In genomic region chr17:79926002-79926307, GRCh38 we compare ENCODE assay signal across 13 cellular contexts.
DNase-seq lines count a peak whose midpoint lies in the region; ATAC-seq, FAIRE-seq and TF ChIP-seq lines count a peak whose summit lies in the region.
"Had no signal": no experiment of that assay in that cellular context is flagged by ENCODE, and none has a peak within 500 bp of the region (broad histone marks: within the 10 kb centered on the region; RNA-seq: fewer than 3 reads in every experiment).

No MANE protein-coding gene starts in this region.

- TF ChIP-seq RAD21 in HepG2 (CRISPR knock-in tag; IDR thresholded peaks at IDR 0.05) = no peak

- no peaks in the 10 kb centered on the region for H4K20me1 ChIP-seq in HepG2 (ENCODE audit: insufficient read depth, low read length)
- H4K20me1 ChIP-seq in neural progenitor cell (ENCODE audit: low read depth) = peaks cover 4% of the 10 kb centered on the region

- H3K27ac Mint-ChIP-seq in neural progenitor cell = peak overlapping the region; percentile 81
- no peak overlapping the region for H3K27ac Mint-ChIP-seq in T-helper 2 cell treated with Interferon-gamma antibody and Interleukin-4, amounts not matched to agents 5 μg/mL and 100 μg/mL, for 36 hours
- H3K27ac Mint-ChIP-seq: GM23338 had no signal

- H3K36me3 Mint-ChIP-seq in neural progenitor cell = no peaks in the 10 kb centered on the region
- H3K36me3 Mint-ChIP-seq in T-helper 2 cell treated with Interferon-gamma antibody and Interleukin-4, amounts not matched to agents 5 μg/mL and 100 μg/mL, for 36 hours (ENCODE audit: low read depth) = no peaks in the 10 kb centered on the region

- peaks cover 33% of the 10 kb centered on the region for H3K4me1 Mint-ChIP-seq in neural progenitor cell
- H3K4me1 Mint-ChIP-seq in T-helper 2 cell treated with Interferon-gamma antibody and Interleukin-4, amounts not matched to agents 5 μg/mL and 100 μg/mL, for 36 hours (ENCODE audit: low read depth) = peaks cover 5% of the 10 kb centered on the region

- H3F3A ChIP-seq in neural progenitor cell (ENCODE audit: low read depth) = peaks cover 17% of the 10 kb centered on the region

- peaks cover 0 to 3% of the 10 kb centered on the region in 2 experiments; a peak in 2 of 5 replicates for H3K27me3 ChIP-seq in HepG2 (ENCODE audit: control insufficient read depth in 1 of 2, insufficient read depth in 2 of 2, low read length in 2 of 2)
- no peaks in the 10 kb centered on the region for H3K27me3 ChIP-seq in right lobe of liver
- peaks cover 44% of the 10 kb centered on the region for H3K27me3 ChIP-seq in neural progenitor cell
- H3K27me3 ChIP-seq in upper lobe of right lung = peaks cover 39% of the 10 kb centered on the region

- TF ChIP-seq POLR2A in HepG2 (IDR thresholded peaks at IDR 0.05; ENCODE audit: insufficient read depth in 1 of 2, low read depth in 2 of 2, low read length in 2 of 2) = no peak
- no peak for TF ChIP-seq POLR2A in right lobe of liver (IDR thresholded peaks at IDR 0.05)

- H3K79me2 ChIP-seq in HepG2 (ENCODE audit: insufficient read depth, low read length) (no peaks in the 10 kb centered on the region), neural progenitor cell (ENCODE audit: low read depth) (no peaks in the 10 kb centered on the region)

- H3K9ac ChIP-seq in HepG2 (ENCODE audit: insufficient read depth, low read depth, low read length) = peak overlapping the region; percentile 52
- no peak overlapping the region for H3K9ac ChIP-seq in neural progenitor cell

- 3% methylated on average over 9 of the region's 9 CpGs for WGBS in HepG2 (ENCODE audit: low lambda C conversion rate)
- 42% methylated on average over 9 of the region's 9 CpGs for WGBS in right lobe of liver (ENCODE audit: insufficient coverage, low coverage, low lambda C conversion rate, missing lambda C conversion rate)

- peak overlapping the region; percentile 68 for H3K27ac ChIP-seq in HepG2 (ENCODE audit: extremely low read length, insufficient read depth, low read length)
- no peak overlapping the region for H3K27ac ChIP-seq in right lobe of liver
- peak overlapping the region; percentile 33 for H3K27ac ChIP-seq in caudate nucleus (ENCODE audit: low read depth, low read length)
- H3K27ac ChIP-seq in neural progenitor cell = no peak overlapping the region
- peak overlapping the region; percentile 51 for H3K27ac ChIP-seq in upper lobe of right lung

- peaks cover 69% of the 10 kb centered on the region for H3K4me1 ChIP-seq in HepG2 (ENCODE audit: insufficient read depth, low read length)
- peaks cover 0 to 17% (median 2%) of the 10 kb centered on the region in 4 donors for H3K4me1 ChIP-seq in right lobe of liver
- H3K4me1 ChIP-seq in neural progenitor cell = peaks cover 9% of the 10 kb centered on the region
- peaks cover 9% of the 10 kb centered on the region for H3K4me1 ChIP-seq in upper lobe of right lung

- H2AFZ ChIP-seq in HepG2 (ENCODE audit: low read length) = no peak overlapping the region
- H2AFZ ChIP-seq in neural progenitor cell (replicated peaks) = no peak overlapping the region
- H2AFZ ChIP-seq: GM23338 had no signal

- H3K36me3 ChIP-seq in HepG2 (replicated peaks in 1 of 2; ENCODE audit: control insufficient read depth in 1 of 2, insufficient read depth in 2 of 2, low read length in 2 of 2) (no peaks in the 10 kb centered on the region), right lobe of liver (no peaks in the 10 kb centered on the region), neural progenitor cell (no peaks in the 10 kb centered on the region), upper lobe of right lung (no peaks in the 10 kb centered on the region)

- H3K27me3 Mint-ChIP-seq in neural progenitor cell (ENCODE audit: insufficient read depth, low read depth) = peaks cover 11% of the 10 kb centered on the region
- peaks cover 18% of the 10 kb centered on the region for H3K27me3 Mint-ChIP-seq in T-helper 2 cell treated with Interferon-gamma antibody and Interleukin-4, amounts not matched to agents 5 μg/mL and 100 μg/mL, for 36 hours (ENCODE audit: low read depth)

- POLR2A ChIA-PET in HepG2 (lab: Yijun Ruan, JAX) = interaction anchor here (0.7 to 3.4 kb wide), 22 partner anchors 10 to 183 kb away, joined by 3 to 76 read pairs (median 6); partner anchors contain the start of genes CBX4 and CBX8

- intact Hi-C loops in HepG2 (cut with micrococcal nuclease; ENCODE audit: unreplicated experiment) (loop anchor here (1.0 to 5.0 kb wide), 2 partner anchors 62 to 79 kb away; no protein-coding TSS in a partner anchor), right lobe of liver (cut with DNase I) (loop anchor here in 1 of 2 donors (10.0 kb wide), 1 partner anchor 59 kb away; no protein-coding TSS in a partner anchor), upper lobe of right lung (cut with DNase I) (no loop called here)

- H3K4me3 ChIP-seq in HepG2 (replicated peaks in 1 of 3; ENCODE audit: insufficient read depth in 1 of 3, low read depth in 2 of 3, low read length in 3 of 3) (no peak overlapping the region; a peak in 1 of 6 replicates), right lobe of liver (no peak overlapping the region), neural progenitor cell (no peak overlapping the region), upper lobe of right lung (no peak overlapping the region)
- H3K4me3 ChIP-seq: GM23338 had no signal

- in situ Hi-C loops in HepG2 (cut with HindIII; ENCODE audit: extremely low pct_ligation_motif_present, low pct_unique_long_range_greater_than_20kb) = loop anchor here (5.0 kb wide), 2 partner anchors 66 to 84 kb away; no protein-coding TSS in a partner anchor

- CTCF ChIA-PET in HepG2 (lab: Yijun Ruan, JAX; ENCODE audit: low intra/inter-chr PET ratio, low total read pairs) = interaction anchor here (1.1 kb wide), 1 partner anchor 80 kb away, joined by 3 read pairs; no protein-coding TSS in a partner anchor

- H3K9me3 ChIP-seq in HepG2 (ENCODE audit: low read length) = no peaks in the 10 kb centered on the region
- no peaks in the 10 kb centered on the region for H3K9me3 ChIP-seq in right lobe of liver
- H3K9me3 ChIP-seq in neural progenitor cell (ENCODE audit: low read depth) = no peaks in the 10 kb centered on the region
- H3K9me3 ChIP-seq in upper lobe of right lung = no peaks in the 10 kb centered on the region

- no peaks in the 10 kb centered on the region for H3K9me3 Mint-ChIP-seq in neural progenitor cell
- no peaks in the 10 kb centered on the region for H3K9me3 Mint-ChIP-seq in T-helper 2 cell treated with Interferon-gamma antibody and Interleukin-4, amounts not matched to agents 5 μg/mL and 100 μg/mL, for 36 hours
- H3K9me3 Mint-ChIP-seq: GM23338 had no signal

- no peak for TF ChIP-seq EP300 in HepG2 (IDR thresholded peaks at IDR 0.05; ENCODE audit: low read depth in 2 of 2, low read length in 2 of 2)
- TF ChIP-seq EP300 in HepG2 (CRISPR knock-in tag; IDR thresholded peaks at IDR 0.05; ENCODE audit: borderline replicate concordance) = no peak

- H3K4me3 Mint-ChIP-seq in neural progenitor cell = no peak overlapping the region
- H3K4me3 Mint-ChIP-seq in T-helper 2 cell treated with Interferon-gamma antibody and Interleukin-4, amounts not matched to agents 5 μg/mL and 100 μg/mL, for 36 hours = no peak overlapping the region
- H3K4me3 Mint-ChIP-seq: GM23338 had no signal

- BruUV-seq in HepG2 (replicated peaks; lab: Mats Ljungman, UMichigan) = no TSS peak

- FAIRE-seq in HepG2 (lab: Jason Lieb, UNC) = no peak
- FAIRE-seq: GM12892 had no signal

- H3K4me2 ChIP-seq in HepG2 (ENCODE audit: low read depth, low read length) (peak overlapping the region; percentile 66), neural progenitor cell (no peak overlapping the region)
- H3K4me2 ChIP-seq: GM23338 had no signal

- TF ChIP-seq CTCF in HepG2 (CRISPR knock-in tag; IDR thresholded peaks at IDR 0.05) = no peak
- TF ChIP-seq CTCF in right lobe of liver (IDR thresholded peaks at IDR 0.05) = no peak
- TF ChIP-seq CTCF in neural progenitor cell (IDR thresholded peaks at IDR 0.05) = no peak
- TF ChIP-seq CTCF in upper lobe of right lung (IDR thresholded peaks at IDR 0.05) = no peak

- ATAC-seq in HepG2 (no peak; the same call in 2 of the 3 replicates), right lobe of liver (no peak), upper lobe of right lung (no peak)

- no peak for DNase-seq in HepG2 (ENCODE audit: low spot score)
- no peak for DNase-seq in right lobe of liver
- no peak for DNase-seq in caudate nucleus (lab: John Stamatoyannopoulos, UW)
- DNase-seq in neural progenitor cell (ENCODE audit: low spot score) = no peak
- no peak for DNase-seq in upper lobe of right lung
- DNase-seq in NCI-H69 (lab: John Stamatoyannopoulos, UW) = no peak
- DNase-seq in T-helper 2 cell treated with Interferon-gamma antibody and Interleukin-4, amounts not matched to agents 5 μg/mL and 100 μg/mL, for 36 hours (ENCODE audit: low spot score) = no peak
- DNase-seq in cerebellar cortex (ENCODE audit: low spot score) = no peak
- DNase-seq: NCI-H1092, NCI-H345, NCI-H748 treated with DMSO at 0.1 percent for 48 hours had no signal

TF ChIP-seq in HepG2, 621 proteins besides CTCF, POLR2A, EP300 and RAD21 (continues in another document):
- TF ChIP-seq ZEB1 (IDR thresholded peaks at IDR 0.05; ENCODE audit: insufficient replicate concordance, low read depth) (peak; percentile 72), CCAR2 (optimal IDR thresholded peaks at IDR 0.05; ENCODE audit: low read depth, low read length) (peak; percentile 83), ATF7-NPFF (CRISPR knock-in tag; IDR thresholded peaks at IDR 0.05; ENCODE audit: low read depth) (0 out of 2 replicates have a peak, but pooled peaks have one; percentile 20), PITX1 (CRISPR knock-in tag; IDR thresholded peaks at IDR 0.05) (no peak), TEAD2 (CRISPR knock-in tag; IDR thresholded peaks at IDR 0.05) (no peak), ZNF362 (CRISPR knock-in tag; IDR thresholded peaks at IDR 0.05; ENCODE audit: borderline replicate concordance) (peak; percentile 99), TEF (CRISPR knock-in tag; IDR thresholded peaks at IDR 0.05) (peak; percentile 78; the same call in 1 of the 2 replicates), RXRA (CRISPR knock-in tag; IDR thresholded peaks at IDR 0.05) (no peak), NFATC3 (CRISPR knock-in tag; IDR thresholded peaks at IDR 0.05) (no peak)

Comparison
In these comparisons a context has a peak if more than half of its experiments do, and no peak if none do; other contexts are left out.
1. H3K27ac ChIP-seq: peak in HepG2 (single experiment), caudate nucleus (single experiment) and upper lobe of right lung (single experiment); none in right lobe of liver (0 of 3) and neural progenitor cell (single experiment).